In genomic region chr2:241878007-241878970, GRCh38 we compare ENCODE assay signal across 8 cellular contexts. TPM values are rescaled to one million over a fixed set of nuclear protein-coding genes. Genes with fewer than 3 reads are reported as not detected.
DNase-seq lines count a peak whose midpoint lies in the region; ATAC-seq and TF ChIP-seq lines count a peak whose summit lies in the region.

No MANE protein-coding gene starts in this region.

- no peaks in the 10 kb centered on the region for H3K27me3 Mint-ChIP-seq in activated CD4-positive, alpha-beta memory T cell treated with anti-CD3 and anti-CD28 coated beads for 36 hours

- H3K4me1 Mint-ChIP-seq in activated CD4-positive, alpha-beta memory T cell treated with anti-CD3 and anti-CD28 coated beads for 36 hours (ENCODE audit: low read depth) = peaks cover 28% of the 10 kb centered on the region

- H3K23ac ChIP-seq in mesendoderm (ENCODE audit: low read length) = no peak overlapping the region

- H3K4ac ChIP-seq in mesendoderm (ENCODE audit: low read depth, low read length) = no peak overlapping the region

- no peak overlapping the region for H3K4me2 ChIP-seq in mesendoderm (ENCODE audit: low read length)

- POLR2A ChIA-PET in AG04449 (lab: Yijun Ruan, JAX) = no interaction called here
- POLR2A ChIA-PET in activated CD4-positive, alpha-beta memory T cell treated with anti-CD3 and anti-CD28 coated beads for 36 hours (lab: Charles Lee) = interaction anchor here (0.6 to 2.3 kb wide), 4 partner anchors 57 to 192 kb away, joined by 3 to 15 read pairs (median 6); partner anchors contain the start of genes DTYMK and ING5

- no peak overlapping the region for H3K9ac ChIP-seq in mesendoderm (ENCODE audit: low read length)

- no peaks in the 10 kb centered on the region for H3K27me3 ChIP-seq in mesendoderm (ENCODE audit: insufficient read depth, low read length, poor library complexity)

- no peak overlapping the region for H3K18ac ChIP-seq in mesendoderm (ENCODE audit: low read length)

- no peak overlapping the region for H3K56ac ChIP-seq in mesendoderm (ENCODE audit: low read length)

- H3K27ac Mint-ChIP-seq in activated CD4-positive, alpha-beta memory T cell treated with anti-CD3 and anti-CD28 coated beads for 36 hours = no peak overlapping the region

- H2BK120ac ChIP-seq in mesendoderm (ENCODE audit: low read depth, low read length) = no peak overlapping the region

- WGBS in mesendoderm (ENCODE audit: extremely low coverage, insufficient coverage, low lambda C conversion rate) = no CpG with 5 or more reads among the region's 26 CpGs

- no peak for ATAC-seq in GM18870 (IDR thresholded peaks at IDR 0.05; ENCODE audit: unreplicated experiment)

- H4K5ac ChIP-seq in mesendoderm (ENCODE audit: low read length) = no peak overlapping the region

- no peak overlapping the region for H4K8ac ChIP-seq in mesendoderm (ENCODE audit: low read depth, low read length)

- DNase-seq in AG04449 (ENCODE audit: low read depth, low spot score) (no peak), GM19240 (ENCODE audit: insufficient read length, low spot score) (peak; percentile 76), NCI-H774 (lab: John Stamatoyannopoulos, UW) (peak; percentile 66), ecto neural progenitor cell (ENCODE audit: low spot score) (peak; percentile 80), mesendoderm (peak; percentile 83)
- DNase-seq in activated CD4-positive, alpha-beta memory T cell treated with anti-CD3 and anti-CD28 coated beads for 36 hours = peak; percentile 82
- DNase-seq in stimulated activated CD8-positive, alpha-beta memory T cell treated with anti-CD3 and anti-CD28 coated beads, Interleukin-7, amount 100 ng/mL, for 24 hours (ENCODE audit: low read depth) = peak; percentile 46

- peaks cover 2% of the 10 kb centered on the region for H3K4me1 ChIP-seq in mesendoderm (ENCODE audit: control insufficient read depth, low read depth, low read length)

- no peak overlapping the region for H2AK5ac ChIP-seq in mesendoderm (ENCODE audit: low read length)

- H2BK5ac ChIP-seq in mesendoderm (ENCODE audit: low read length) = no peak overlapping the region

- CTCF ChIA-PET in AG04449 (lab: Yijun Ruan, JAX) = interaction anchor here (0.7 to 3.1 kb wide), 32 partner anchors 8 to 1027 kb away, joined by 3 to 44 read pairs (median 4); partner anchors contain the start of genes D2HGDH, DTYMK, ING5 and RTP5
- CTCF ChIA-PET in activated CD4-positive, alpha-beta memory T cell treated with anti-CD3 and anti-CD28 coated beads for 36 hours (lab: Charles Lee) = interaction anchor here (0.6 to 3.3 kb wide), 34 partner anchors 8 to 228 kb away, joined by 3 to 39 read pairs (median 4); partner anchors contain the start of genes DTYMK, ING5, PDCD1 and RTP5

- no peaks in the 10 kb centered on the region for H3K79me2 ChIP-seq in mesendoderm (ENCODE audit: control insufficient read depth, insufficient read depth, low read length)

- TF ChIP-seq CTCF in AG04449 (IDR thresholded peaks at IDR 0.05; ENCODE audit: insufficient read depth, low read length, missing control alignments) = peak; percentile 90

- no peaks in the 10 kb centered on the region for H3K36me3 ChIP-seq in mesendoderm (ENCODE audit: control insufficient read depth, insufficient read depth, low read length)

- H3K4me3 ChIP-seq in AG04449 (ENCODE audit: low read depth, low read length) (no peak overlapping the region), mesendoderm (ENCODE audit: low read length) (no peak overlapping the region)

- no peak overlapping the region for H3K27ac ChIP-seq in mesendoderm (ENCODE audit: low read depth, low read length)

- intact Hi-C loops in activated CD4-positive, alpha-beta memory T cell treated with anti-CD3 and anti-CD28 coated beads for 36 hours (cut with micrococcal nuclease) = no loop called here

- no peaks in the 10 kb centered on the region for H3K36me3 Mint-ChIP-seq in activated CD4-positive, alpha-beta memory T cell treated with anti-CD3 and anti-CD28 coated beads for 36 hours

- no peaks in the 10 kb centered on the region for H3K79me1 ChIP-seq in mesendoderm (ENCODE audit: low read length)

- no peak overlapping the region for H2BK15ac ChIP-seq in mesendoderm (replicated peaks; ENCODE audit: low read depth)

- no peak overlapping the region for H3K4me3 Mint-ChIP-seq in activated CD4-positive, alpha-beta memory T cell treated with anti-CD3 and anti-CD28 coated beads for 36 hours

- peaks cover 5% of the 10 kb centered on the region for H3K9me3 Mint-ChIP-seq in activated CD4-positive, alpha-beta memory T cell treated with anti-CD3 and anti-CD28 coated beads for 36 hours

RNA-seq across cellular contexts. Expression of gene RTP5, which starts 8.8 kb away (rescaled TPM):
- under 1 TPM; 0.10 to 0.12 TPM for total RNA-seq in activated CD4-positive, alpha-beta memory T cell treated with anti-CD3 and anti-CD28 coated beads for 36 hours
- polyA plus RNA-seq in mesendoderm (2013, experiment 1 of 2) = not detected
- polyA plus RNA-seq in mesendoderm (2013, experiment 2 of 2) = not detected

RNA-seq across cellular contexts. Expression of gene PDCD1, which starts 19.6 kb away (rescaled TPM):
- 10 to 100 TPM; 47.4 to 47.6 TPM for total RNA-seq in activated CD4-positive, alpha-beta memory T cell treated with anti-CD3 and anti-CD28 coated beads for 36 hours
- 0.87 TPM for polyA plus RNA-seq in mesendoderm (2013, experiment 1 of 2)
- polyA plus RNA-seq in mesendoderm (2013, experiment 2 of 2) = 0.78 TPM
